Comparison of ENCODE assay signal across 33 cellular contexts in the genomic region with DNA sequence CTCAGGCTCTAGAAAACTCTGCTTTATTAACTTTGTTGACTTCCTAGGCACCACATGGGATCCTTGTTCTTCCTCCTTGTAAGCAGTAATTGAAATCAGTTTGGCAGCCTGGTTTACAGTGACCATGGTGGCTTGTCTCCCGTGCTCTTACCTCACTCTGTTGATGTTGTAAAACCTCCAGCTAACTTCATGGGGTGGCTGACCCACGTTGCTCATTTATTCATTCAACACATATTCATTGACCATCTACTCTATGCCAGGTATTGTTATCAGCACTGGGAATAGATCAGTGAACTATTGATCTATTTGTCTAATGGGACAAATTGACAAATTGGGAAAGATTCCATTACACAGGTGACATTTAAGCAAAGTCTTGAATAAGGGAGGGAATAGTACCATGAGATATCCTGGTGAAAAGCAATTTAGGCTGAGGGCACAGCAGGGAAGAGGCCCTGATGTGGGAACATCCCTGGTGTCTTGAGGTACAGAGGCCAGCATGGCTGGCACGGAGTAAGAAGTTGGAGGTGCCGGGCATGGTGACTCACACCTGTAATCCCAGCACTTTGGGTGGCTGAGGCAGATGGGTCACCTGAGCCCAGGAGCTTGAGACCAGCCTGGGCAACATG. TPM values are rescaled to one million over a fixed set of nuclear protein-coding genes. Genes with fewer than 3 reads are reported as not detected.
"Had no signal": no experiment of that assay in that cellular context is flagged by ENCODE, and none has a peak within 500 bp of the region (broad histone marks: within the 10 kb centered on the region; RNA-seq: fewer than 3 reads in every experiment).

No MANE protein-coding gene starts in this region.

- H3K36me3 ChIP-seq: ascending aorta, cardiac muscle cell had no signal

- H3K4me1 ChIP-seq: ascending aorta had no signal

- H3K4me3 ChIP-seq: ascending aorta, cardiac muscle cell had no signal

- H3K27me3 ChIP-seq: ascending aorta, cardiac muscle cell had no signal

- H3K27ac ChIP-seq: ascending aorta, cardiac muscle cell, VCaP had no signal

- FAIRE-seq: bronchial epithelial cell, TTC549 had no signal

- DNase-seq: activated CD4-positive, alpha-beta memory T cell treated with anti-CD3 and anti-CD28 coated beads, Interleukin-2, amount 10 ng/mL, durations not matched to agents 7 days and 5 days; activated CD4-positive, alpha-beta T cell treated with anti-CD3 and anti-CD28 coated beads for 1 hour; activated CD4-positive, alpha-beta T cell treated with anti-CD3 and anti-CD28 coated beads for 36 hours; activated CD4-positive, alpha-beta T cell treated with anti-CD3 and anti-CD28 coated beads for 48 hours; activated CD4-positive, alpha-beta T cell treated with anti-CD3 and anti-CD28 coated beads, Interleukin-2, amount 10 ng/mL, durations not matched to agents 7 days and 5 days; activated CD4-positive, alpha-beta T cell treated with anti-CD3 and anti-CD28 coated beads, Interleukin-2, amount 50 U/mL, for 48 hours; activated CD4-positive, CD25-positive, alpha-beta regulatory T cell; activated CD8-positive, alpha-beta memory T cell treated with anti-CD3 and anti-CD28 coated beads for 24 hours; activated CD8-positive, alpha-beta memory T cell treated with anti-CD3 and anti-CD28 coated beads, Interleukin-2, amount 10 ng/mL, durations not matched to agents 7 days and 5 days; activated CD8-positive, alpha-beta memory T cell treated with anti-CD3 and anti-CD28 coated beads, Interleukin-2, amount 50 U/mL, for 48 hours; activated CD8-positive, alpha-beta T cell treated with anti-CD3 and anti-CD28 coated beads, Interleukin-2, amount 10 ng/mL, durations not matched to agents 7 days and 5 days; activated effector memory CD4-positive, alpha-beta T cell treated with Interleukin-2 at 50 U/mL for 16 hours; activated gamma-delta T cell; activated naive CD4-positive, alpha-beta T cell treated with anti-CD3 and anti-CD28 coated beads, Interleukin-2, amount 10 ng/mL, durations not matched to agents 7 days and 5 days; activated naive CD4-positive, alpha-beta T cell treated with Interleukin-2 at 50 U/mL for 16 hours; activated naive CD8-positive, alpha-beta T cell treated with anti-CD3 and anti-CD28 coated beads, Interleukin-2, amount 10 ng/mL, durations not matched to agents 7 days and 5 days; activated naive CD8-positive, alpha-beta T cell treated with anti-CD3 and anti-CD28 coated beads, Interleukin-2, amount 50 U/mL, for 24 hours; activated T-cell treated with anti-CD3 and anti-CD28 coated beads, Interleukin-2, amount 50 U/mL, for 24 hours; activated T-cell treated with anti-CD3 and anti-CD28 coated beads, Interleukin-2, amount 50 U/mL, for 48 hours; amygdala; anterior cingulate cortex; caudate nucleus; cerebellar nuclear complex; T-helper 1 cell; T-helper 2 cell; T-helper 9 cell had no signal

- ATAC-seq: activated CD4-positive, alpha-beta T cell treated with anti-CD3 and anti-CD28 coated beads for 36 hours; activated CD4-positive, CD25-positive, alpha-beta regulatory T cell treated with anti-CD3 and anti-CD28 coated beads, Interleukin-2, amount 50 U/mL, for 24 hours; activated CD8-positive, alpha-beta memory T cell treated with anti-CD3 and anti-CD28 coated beads, Interleukin-2, amount 10 ng/mL, durations not matched to agents 7 days and 5 days; activated CD8-positive, alpha-beta T cell treated with anti-CD3 and anti-CD28 coated beads, Interleukin-2, amount 10 ng/mL, durations not matched to agents 7 days and 5 days; activated naive CD8-positive, alpha-beta T cell treated with anti-CD3 and anti-CD28 coated beads, Interleukin-2, amount 50 U/mL, for 24 hours had no signal

- H3K9me3 ChIP-seq: ascending aorta had no signal

RNA-seq across cellular contexts. Expression of gene ESR1, which starts 19.1 kb away (rescaled TPM):
- total RNA-seq: activated T-helper 2 cell treated with anti-CD3 and anti-CD28 coated beads, Interferon-gamma antibody, Interleukin-2, Interleukin-4, amounts not matched to agents 10 μg/mL and 5 μg/mL and 100 μg/mL, durations not matched to agents 14 hours and 24 hours and 36 hours had no signal
